14 cellular contexts compared by ENCODE assay signal in the genomic region with DNA sequence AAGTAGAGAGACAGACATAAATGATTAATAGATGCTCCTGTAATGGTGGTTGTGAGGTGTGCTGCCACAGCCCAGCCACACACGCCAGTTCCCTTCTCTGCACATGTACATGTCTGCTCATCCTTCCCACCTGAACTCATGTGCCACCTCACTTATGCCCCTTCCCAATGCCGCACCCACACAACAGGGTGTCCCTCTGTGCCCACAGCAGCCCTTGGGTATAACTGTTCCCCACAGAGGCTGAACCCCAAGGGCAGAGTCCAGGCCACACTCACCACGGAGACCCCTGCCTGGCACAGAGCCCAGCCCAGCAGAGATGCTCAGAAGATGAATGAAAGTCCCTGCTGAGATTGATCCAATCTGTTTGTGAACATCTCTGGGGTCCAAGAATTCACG. TPM values are rescaled to one million over a fixed set of nuclear protein-coding genes. Genes with fewer than 3 reads are reported as not detected.
DNase-seq lines count a peak whose midpoint lies in the region; ATAC-seq and TF ChIP-seq lines count a peak whose summit lies in the region.
"Had no signal": no experiment of that assay in that cellular context is flagged by ENCODE, and none has a peak within 500 bp of the region (broad histone marks: within the 10 kb centered on the region; RNA-seq: fewer than 3 reads in every experiment).

No MANE protein-coding gene starts in this region.

- H3K36me3 Mint-ChIP-seq in stimulated activated naive CD8-positive, alpha-beta T cell treated with anti-CD3 and anti-CD28 coated beads, Interleukin-15, Interleukin-2, amounts not matched to agents 100 ng/mL and 50 ng/mL, for 24 hours (ENCODE audit: low read depth), result peaks cover 37% of the 10 kb centered on the region
- peaks cover 16% of the 10 kb centered on the region for H3K36me3 Mint-ChIP-seq in activated CD4-positive, alpha-beta memory T cell treated with anti-CD3 and anti-CD28 coated beads for 36 hours
- peaks cover 10% of the 10 kb centered on the region for H3K36me3 Mint-ChIP-seq in memory B cell

- H3K27me3 Mint-ChIP-seq in stimulated activated naive CD8-positive, alpha-beta T cell treated with anti-CD3 and anti-CD28 coated beads, Interleukin-15, Interleukin-2, amounts not matched to agents 100 ng/mL and 50 ng/mL, for 24 hours, result no peaks in the 10 kb centered on the region
- H3K27me3 Mint-ChIP-seq in activated CD4-positive, alpha-beta memory T cell treated with anti-CD3 and anti-CD28 coated beads for 36 hours, result no peaks in the 10 kb centered on the region
- H3K27me3 Mint-ChIP-seq in memory B cell, result no peaks in the 10 kb centered on the region

- H3K4me1 ChIP-seq in upper lobe of right lung, result peaks cover 77% of the 10 kb centered on the region

- H3K4me3 Mint-ChIP-seq in stimulated activated naive CD8-positive, alpha-beta T cell treated with anti-CD3 and anti-CD28 coated beads, Interleukin-15, Interleukin-2, amounts not matched to agents 100 ng/mL and 50 ng/mL, for 24 hours, result no peak overlapping the region
- no peak overlapping the region for H3K4me3 Mint-ChIP-seq in activated CD4-positive, alpha-beta memory T cell treated with anti-CD3 and anti-CD28 coated beads for 36 hours
- H3K4me3 Mint-ChIP-seq in memory B cell, result peak overlapping the region; percentile 30

- ATAC-seq in stimulated activated naive CD8-positive, alpha-beta T cell treated with anti-CD3 and anti-CD28 coated beads, Interleukin-15, Interleukin-2, amounts not matched to agents 100 U/mL and 50 U/mL, for 24 hours, result no peak
- no peak for ATAC-seq in memory B cell (ENCODE audit: low read depth)
- no peak for ATAC-seq in upper lobe of right lung
- ATAC-seq in GM21786 (IDR thresholded peaks at IDR 0.05; ENCODE audit: unreplicated experiment), result no peak
- ATAC-seq in GM19328 (IDR thresholded peaks at IDR 0.05; ENCODE audit: unreplicated experiment), result no peak

- no peaks in the 10 kb centered on the region for H3K27me3 ChIP-seq in upper lobe of right lung
- H3K27me3 ChIP-seq: adrenal gland, esophagus squamous epithelium, tibial nerve had no signal

- H3K4me1 Mint-ChIP-seq in stimulated activated naive CD8-positive, alpha-beta T cell treated with anti-CD3 and anti-CD28 coated beads, Interleukin-15, Interleukin-2, amounts not matched to agents 100 ng/mL and 50 ng/mL, for 24 hours (ENCODE audit: low read depth), result peaks cover 97% of the 10 kb centered on the region
- H3K4me1 Mint-ChIP-seq in activated CD4-positive, alpha-beta memory T cell treated with anti-CD3 and anti-CD28 coated beads for 36 hours (ENCODE audit: low read depth), result peaks cover 87% of the 10 kb centered on the region
- H3K4me1 Mint-ChIP-seq in memory B cell, result peaks cover 76% of the 10 kb centered on the region

- POLR2A ChIA-PET in activated CD4-positive, alpha-beta memory T cell treated with anti-CD3 and anti-CD28 coated beads for 36 hours (lab: Charles Lee), result no interaction called here

- intact Hi-C loops in activated CD4-positive, alpha-beta memory T cell treated with anti-CD3 and anti-CD28 coated beads for 36 hours (cut with micrococcal nuclease), result no loop called here
- intact Hi-C loops in upper lobe of right lung (cut with DNase I), result no loop called here

- no peaks in the 10 kb centered on the region for H3K9me3 ChIP-seq in upper lobe of right lung
- H3K9me3 ChIP-seq: adrenal gland, esophagus squamous epithelium, tibial nerve had no signal

- peaks cover 8% of the 10 kb centered on the region for H3K36me3 ChIP-seq in upper lobe of right lung
- H3K36me3 ChIP-seq: adrenal gland, esophagus squamous epithelium, tibial nerve had no signal

- H3K4me3 ChIP-seq in upper lobe of right lung, result no peak overlapping the region
- H3K4me3 ChIP-seq: adrenal gland, coronary artery, esophagus squamous epithelium, tibial nerve had no signal

- CTCF ChIA-PET in activated CD4-positive, alpha-beta memory T cell treated with anti-CD3 and anti-CD28 coated beads for 36 hours (lab: Charles Lee), result no interaction called here

- no peak for DNase-seq in stimulated activated naive CD8-positive, alpha-beta T cell treated with anti-CD3 and anti-CD28 coated beads, Interleukin-15, Interleukin-2, amounts not matched to agents 100 U/mL and 50 U/mL, for 24 hours
- DNase-seq in activated CD4-positive, alpha-beta memory T cell treated with anti-CD3 and anti-CD28 coated beads for 36 hours, result peak; percentile 7
- no peak for DNase-seq in memory B cell (ENCODE audit: low spot score in 2 of 2)
- no peak for DNase-seq in upper lobe of right lung
- DNase-seq in SIG-M5 treated with dmso at 0.1 percent for 504 hours (lab: John Stamatoyannopoulos, UW; ENCODE audit: unreplicated experiment), result no peak
- DNase-seq: esophagus squamous epithelium, KG1, NCI-H1694 treated with DMSO at 0.1 percent for 48 hours had no signal

- no peaks in the 10 kb centered on the region for H3K9me3 Mint-ChIP-seq in stimulated activated naive CD8-positive, alpha-beta T cell treated with anti-CD3 and anti-CD28 coated beads, Interleukin-15, Interleukin-2, amounts not matched to agents 100 ng/mL and 50 ng/mL, for 24 hours
- H3K9me3 Mint-ChIP-seq in activated CD4-positive, alpha-beta memory T cell treated with anti-CD3 and anti-CD28 coated beads for 36 hours, result no peaks in the 10 kb centered on the region
- no peaks in the 10 kb centered on the region for H3K9me3 Mint-ChIP-seq in memory B cell

- H3K27ac Mint-ChIP-seq in stimulated activated naive CD8-positive, alpha-beta T cell treated with anti-CD3 and anti-CD28 coated beads, Interleukin-15, Interleukin-2, amounts not matched to agents 100 ng/mL and 50 ng/mL, for 24 hours, result peak overlapping the region; percentile 2
- peak overlapping the region; percentile 67 for H3K27ac Mint-ChIP-seq in activated CD4-positive, alpha-beta memory T cell treated with anti-CD3 and anti-CD28 coated beads for 36 hours
- H3K27ac Mint-ChIP-seq in memory B cell, result peak overlapping the region; percentile 29

- TF ChIP-seq CTCF in upper lobe of right lung (IDR thresholded peaks at IDR 0.05), result no peak

- peak overlapping the region; percentile 38 for H3K27ac ChIP-seq in upper lobe of right lung
- H3K27ac ChIP-seq: coronary artery had no signal

RNA-seq across cellular contexts. Expression of a gene that starts 29.7 kb away (rescaled TPM):
- total RNA-seq in activated CD4-positive, alpha-beta memory T cell treated with anti-CD3 and anti-CD28 coated beads for 36 hours, result 100 to 1,000 TPM; 104 to 106 TPM
- total RNA-seq in upper lobe of right lung, result 59.5 TPM

Comparison
In these comparisons a context has a peak if more than half of its experiments do, and no peak if none do; other contexts are left out.
1. H3K27ac Mint-ChIP-seq: peak in every context shown above with its lines; median percentile 67 in activated CD4-positive, alpha-beta memory T cell treated with anti-CD3 and anti-CD28 coated beads for 36 hours; 29 in memory B cell; 2 in stimulated activated naive CD8-positive, alpha-beta T cell treated with anti-CD3 and anti-CD28 coated beads, Interleukin-15, Interleukin-2, amounts not matched to agents 100 ng/mL and 50 ng/mL, for 24 hours.